Comparison of ENCODE assay signal across 1 cellular context in the genomic region with DNA sequence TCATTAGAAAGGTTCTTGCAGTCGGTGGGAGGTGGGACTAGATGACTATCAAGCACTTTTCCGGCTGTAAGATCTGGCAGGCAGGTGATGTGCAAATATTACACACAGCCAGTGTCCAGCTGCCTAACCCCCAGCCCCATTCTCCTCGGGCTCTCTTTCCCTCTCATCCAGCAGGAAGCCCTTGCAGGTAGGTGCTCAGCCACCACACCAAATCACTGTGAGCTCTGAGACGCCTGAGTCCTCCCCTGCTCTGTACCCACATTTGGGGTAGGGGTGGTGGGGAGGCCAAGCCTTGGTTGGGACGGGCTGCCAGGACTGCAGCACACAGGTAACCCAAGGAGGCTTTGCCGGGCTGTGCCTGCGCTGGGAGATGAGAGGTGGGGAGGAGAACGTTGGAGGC.
TF ChIP-seq lines count a peak whose summit lies in the region.

No MANE protein-coding gene starts in this region.

TF ChIP-seq in HepG2, 621 proteins besides CTCF, POLR2A, EP300 and RAD21:
- no peak for TF ChIP-seq ZNF230 (CRISPR knock-in tag; IDR thresholded peaks at IDR 0.05)
- no peak for TF ChIP-seq SOX13 (IDR thresholded peaks at IDR 0.05)
- TF ChIP-seq SOX13 (CRISPR knock-in tag; conservative IDR thresholded peaks at IDR 0.05 in 1 of 2, IDR thresholded peaks at IDR 0.05 in 1 of 2), result no peak
- no peak for TF ChIP-seq SIX4 (CRISPR knock-in tag; IDR thresholded peaks at IDR 0.05)
- TF ChIP-seq, protein P1, sequence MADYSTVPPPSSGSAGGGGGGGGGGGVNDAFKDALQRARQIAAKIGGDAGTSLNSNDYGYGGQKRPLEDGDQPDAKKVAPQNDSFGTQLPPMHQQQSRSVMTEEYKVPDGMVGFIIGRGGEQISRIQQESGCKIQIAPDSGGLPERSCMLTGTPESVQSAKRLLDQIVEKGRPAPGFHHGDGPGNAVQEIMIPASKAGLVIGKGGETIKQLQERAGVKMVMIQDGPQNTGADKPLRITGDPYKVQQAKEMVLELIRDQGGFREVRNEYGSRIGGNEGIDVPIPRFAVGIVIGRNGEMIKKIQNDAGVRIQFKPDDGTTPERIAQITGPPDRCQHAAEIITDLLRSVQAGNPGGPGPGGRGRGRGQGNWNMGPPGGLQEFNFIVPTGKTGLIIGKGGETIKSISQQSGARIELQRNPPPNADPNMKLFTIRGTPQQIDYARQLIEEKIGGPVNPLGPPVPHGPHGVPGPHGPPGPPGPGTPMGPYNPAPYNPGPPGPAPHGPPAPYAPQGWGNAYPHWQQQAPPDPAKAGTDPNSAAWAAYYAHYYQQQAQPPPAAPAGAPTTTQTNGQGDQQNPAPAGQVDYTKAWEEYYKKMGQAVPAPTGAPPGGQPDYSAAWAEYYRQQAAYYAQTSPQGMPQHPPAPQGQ (CRISPR knock-in tag; IDR thresholded peaks at IDR 0.05; ENCODE audit: borderline replicate concordance), result no peak
- no peak for TF ChIP-seq ZNF333 (CRISPR knock-in tag; IDR thresholded peaks at IDR 0.05; ENCODE audit: borderline replicate concordance)
- no peak for TF ChIP-seq ZNF614 (CRISPR knock-in tag; IDR thresholded peaks at IDR 0.05; ENCODE audit: borderline replicate concordance)
